In genomic region chr20:43833511-43834395, GRCh38 we compare ENCODE assay signal across 31 cellular contexts.
"Had no signal": no experiment of that assay in that cellular context is flagged by ENCODE, and none has a peak within 500 bp of the region (broad histone marks: within the 10 kb centered on the region; RNA-seq: fewer than 3 reads in every experiment).

No MANE protein-coding gene starts in this region.

- H3K4me1 ChIP-seq: body of pancreas, breast epithelium, Peyer's patch had no signal

- H3K27ac Mint-ChIP-seq: activated CD4-positive, alpha-beta memory T cell treated with anti-CD3 and anti-CD28 coated beads, Interleukin-2, amount 10 ng/mL, durations not matched to agents 7 days and 5 days; activated CD4-positive, alpha-beta T cell treated with anti-CD3 and anti-CD28 coated beads for 36 hours; activated naive CD4-positive, alpha-beta T cell treated with anti-CD3 and anti-CD28 coated beads, Interleukin-2, amount 50 U/mL, for 24 hours; activated naive CD8-positive, alpha-beta T cell treated with anti-CD3 and anti-CD28 coated beads, Interleukin-2, amount 10 ng/mL, durations not matched to agents 7 days and 5 days; activated T-cell treated with anti-CD3 and anti-CD28 coated beads, Interleukin-2, amount 50 U/mL, for 72 hours; activated T-helper 2 cell treated with anti-CD3 and anti-CD28 coated beads, Interferon-gamma antibody, Interleukin-2, Interleukin-4, amounts not matched to agents 10 μg/mL and 5 μg/mL and 100 μg/mL, durations not matched to agents 14 hours and 24 hours and 36 hours; T-helper 1 cell treated with Interleukin-12 subunit alpha and Interleukin-12 subunit beta and Interleukin-4 antibody, amounts not matched to agents 30 μg/mL and 1 μg/mL, for 36 hours; T-helper 2 cell treated with Interferon-gamma antibody and Interleukin-4, amounts not matched to agents 5 μg/mL and 100 μg/mL, for 36 hours; WTC11 had no signal

- H3K27ac ChIP-seq: body of pancreas, breast epithelium, KMS-11, Peyer's patch had no signal

- H3K36me3 Mint-ChIP-seq: activated naive CD4-positive, alpha-beta T cell treated with anti-CD3 and anti-CD28 coated beads, Interleukin-2, amount 50 U/mL, for 24 hours; activated naive CD8-positive, alpha-beta T cell treated with anti-CD3 and anti-CD28 coated beads, Interleukin-2, amount 10 ng/mL, durations not matched to agents 7 days and 5 days; WTC11 had no signal

- H3K4me1 Mint-ChIP-seq: activated CD4-positive, alpha-beta T cell treated with anti-CD3 and anti-CD28 coated beads for 36 hours; WTC11 had no signal

- DNase-seq: activated CD4-positive, alpha-beta memory T cell treated with anti-CD3 and anti-CD28 coated beads, Interleukin-2, amount 10 ng/mL, durations not matched to agents 7 days and 5 days; activated CD4-positive, alpha-beta T cell treated with anti-CD3 and anti-CD28 coated beads for 36 hours; activated gamma-delta T cell; activated naive CD4-positive, alpha-beta T cell treated with Interleukin-2 at 50 U/mL for 16 hours; activated naive CD8-positive, alpha-beta T cell treated with anti-CD3 and anti-CD28 coated beads, Interleukin-2, amount 10 ng/mL, durations not matched to agents 7 days and 5 days; activated T-cell treated with anti-CD3 and anti-CD28 coated beads, Interleukin-2, amount 50 U/mL, for 1 hour; activated T-cell treated with anti-CD3 and anti-CD28 coated beads, Interleukin-2, amount 50 U/mL, for 72 hours; amygdala; body of pancreas; MM.1S; NCI-H1092 treated with DMSO at 0.1 percent for 48 hours; NCI-H1417; NCI-H146; NCI-H187; NCI-H2029 treated with DMSO at 0.1 percent for 48 hours; NCI-H2107; NCI-H2171; NCI-H510A; NCI-H526; NCI-H748 treated with DMSO at 0.1 percent for 48 hours; NK-92 treated with Interleukin-12 subunit alpha and Interleukin-12 subunit beta, amount 100 ng/mL, for 24 hours; PC-3; Peyer's patch; RPMI8226 had no signal

- H3K9me3 Mint-ChIP-seq: activated naive CD4-positive, alpha-beta T cell treated with anti-CD3 and anti-CD28 coated beads, Interleukin-2, amount 50 U/mL, for 24 hours had no signal

- H3K36me3 ChIP-seq: breast epithelium, Peyer's patch had no signal

- H3K4me3 Mint-ChIP-seq: activated CD4-positive, alpha-beta memory T cell treated with anti-CD3 and anti-CD28 coated beads, Interleukin-2, amount 10 ng/mL, durations not matched to agents 7 days and 5 days; activated CD4-positive, alpha-beta T cell treated with anti-CD3 and anti-CD28 coated beads for 36 hours; activated naive CD4-positive, alpha-beta T cell treated with anti-CD3 and anti-CD28 coated beads, Interleukin-2, amount 50 U/mL, for 24 hours; activated naive CD8-positive, alpha-beta T cell treated with anti-CD3 and anti-CD28 coated beads, Interleukin-2, amount 10 ng/mL, durations not matched to agents 7 days and 5 days; activated T-cell treated with anti-CD3 and anti-CD28 coated beads, Interleukin-2, amount 50 U/mL, for 72 hours; T-helper 1 cell treated with Interleukin-12 subunit alpha and Interleukin-12 subunit beta and Interleukin-4 antibody, amounts not matched to agents 30 μg/mL and 1 μg/mL, for 36 hours; T-helper 2 cell treated with Interferon-gamma antibody and Interleukin-4, amounts not matched to agents 5 μg/mL and 100 μg/mL, for 36 hours; WTC11 had no signal

- H3K27me3 Mint-ChIP-seq: activated naive CD4-positive, alpha-beta T cell treated with anti-CD3 and anti-CD28 coated beads, Interleukin-2, amount 50 U/mL, for 24 hours had no signal

- H3K4me3 ChIP-seq: body of pancreas, breast epithelium, Peyer's patch had no signal
